ENCODE assay signal across 9 cellular contexts in genomic region chr13:52348983-52349780, GRCh38. TPM values are rescaled to one million over a fixed set of nuclear protein-coding genes. Genes with fewer than 3 reads are reported as not detected.
A peak's percentile ranks its signal among the peaks of the same experiment; 100 is the strongest.
DNase-seq lines count a peak whose midpoint lies in the region; ATAC-seq and TF ChIP-seq lines count a peak whose summit lies in the region.
"Had no signal": no experiment of that assay in that cellular context is flagged by ENCODE, and none has a peak within 500 bp of the region (broad histone marks: within the 10 kb centered on the region; RNA-seq: fewer than 3 reads in every experiment).

No MANE protein-coding gene starts in this region.

- H3K4me1 Mint-ChIP-seq in activated CD4-positive, alpha-beta memory T cell treated with anti-CD3 and anti-CD28 coated beads for 36 hours (ENCODE audit: low read depth), result peaks cover 2% of the 10 kb centered on the region
- H3K4me1 Mint-ChIP-seq in activated CD4-positive, alpha-beta memory T cell treated with anti-CD3 and anti-CD28 coated beads, Interleukin-2, amount 10 ng/mL, durations not matched to agents 7 days and 5 days, result peaks cover 6% of the 10 kb centered on the region
- H3K4me1 Mint-ChIP-seq: CD4-positive, CD25-positive, alpha-beta regulatory T cell had no signal

- no peak overlapping the region for H3K27ac Mint-ChIP-seq in activated CD4-positive, alpha-beta memory T cell treated with anti-CD3 and anti-CD28 coated beads for 36 hours
- no peak overlapping the region for H3K27ac Mint-ChIP-seq in activated CD4-positive, alpha-beta memory T cell treated with anti-CD3 and anti-CD28 coated beads, Interleukin-2, amount 10 ng/mL, durations not matched to agents 7 days and 5 days
- H3K27ac Mint-ChIP-seq: CD4-positive, CD25-positive, alpha-beta regulatory T cell had no signal

- H4K5ac ChIP-seq in IMR-90 (ENCODE audit: low read depth, low read length), result no peak overlapping the region; the same call in 1 of the 2 replicates

- no peak overlapping the region for H3K23ac ChIP-seq in IMR-90 (ENCODE audit: low read depth, low read length)

- no peak overlapping the region for H3K4me3 ChIP-seq in IMR-90 (ENCODE audit: insufficient read depth, low read depth, low read length)

- POLR2A ChIA-PET in activated CD4-positive, alpha-beta memory T cell treated with anti-CD3 and anti-CD28 coated beads for 36 hours (lab: Charles Lee), result interaction anchor here (0.8 kb wide), 1 partner anchor 102 kb away, joined by 3 read pairs; no protein-coding TSS in a partner anchor
- POLR2A ChIA-PET in activated CD4-positive, alpha-beta memory T cell treated with anti-CD3 and anti-CD28 coated beads, Interleukin-2, amount 10 ng/mL, durations not matched to agents 7 days and 5 days (lab: Charles Lee), result interaction anchor here (0.9 kb wide), 1 partner anchor 12 kb away, joined by 3 read pairs; no protein-coding TSS in a partner anchor
- POLR2A ChIA-PET in IMR-90 (lab: Charles Lee; ENCODE audit: unreplicated experiment), result no interaction called here

- 0 out of 2 replicates have a peak overlapping the region, but pooled peaks have one; percentile 64 for H4K91ac ChIP-seq in IMR-90 (ENCODE audit: insufficient read depth, low read depth, low read length)

- H4K20me1 ChIP-seq in IMR-90 (ENCODE audit: insufficient read depth, low read length), result no peaks in the 10 kb centered on the region

- H2AFZ ChIP-seq in IMR-90 (replicated peaks; ENCODE audit: low read length, poor library complexity), result no peak overlapping the region

- peak overlapping the region; percentile 85 for H2BK120ac ChIP-seq in IMR-90 (ENCODE audit: low read depth, low read length)

- no peaks in the 10 kb centered on the region for H3K9me3 Mint-ChIP-seq in activated CD4-positive, alpha-beta memory T cell treated with anti-CD3 and anti-CD28 coated beads for 36 hours
- H3K9me3 Mint-ChIP-seq in activated CD4-positive, alpha-beta memory T cell treated with anti-CD3 and anti-CD28 coated beads, Interleukin-2, amount 10 ng/mL, durations not matched to agents 7 days and 5 days, result no peaks in the 10 kb centered on the region
- H3K9me3 Mint-ChIP-seq: CD4-positive, CD25-positive, alpha-beta regulatory T cell had no signal

- H3K27me3 Mint-ChIP-seq in activated CD4-positive, alpha-beta memory T cell treated with anti-CD3 and anti-CD28 coated beads for 36 hours, result peaks cover 16% of the 10 kb centered on the region
- H3K27me3 Mint-ChIP-seq in activated CD4-positive, alpha-beta memory T cell treated with anti-CD3 and anti-CD28 coated beads, Interleukin-2, amount 10 ng/mL, durations not matched to agents 7 days and 5 days, result peaks cover 12% of the 10 kb centered on the region

- WGBS in IMR-90 (ENCODE audit: extremely low coverage in 2 of 2, insufficient read length in 1 of 2), 2 experiments, result no CpG with 5 or more reads among the region's 6 CpGs

- H2BK15ac ChIP-seq in IMR-90 (ENCODE audit: low read depth, low read length), result no peak overlapping the region

- no peak for TF ChIP-seq CTCF in IMR-90 (conservative IDR thresholded peaks at IDR 0.05; ENCODE audit: low read depth, low read length)

- no peak for TF ChIP-seq RAD21 in IMR-90 (IDR thresholded peaks at IDR 0.05; ENCODE audit: low read length)

- ATAC-seq in IMR-90 (ENCODE audit: low read depth) (no peak), GM18505 (IDR thresholded peaks at IDR 0.05; ENCODE audit: unreplicated experiment) (no peak)

- peak overlapping the region; percentile 85 for H2BK5ac ChIP-seq in IMR-90 (ENCODE audit: low read depth, low read length, poor library complexity, severe bottlenecking)

- H2AK9ac ChIP-seq in IMR-90 (replicated peaks; ENCODE audit: low read depth, low read length, poor library complexity), result no peak overlapping the region

- H3K27me3 ChIP-seq in IMR-90 (ENCODE audit: control insufficient read depth, insufficient read depth, low read length), result no peaks in the 10 kb centered on the region

- H4K8ac ChIP-seq in IMR-90 (ENCODE audit: low read depth in 2 of 2, low read length in 2 of 2), result peak overlapping the region in 1 of 2 experiments; percentile 58; a peak in 1 of 4 replicates

- H3K56ac ChIP-seq in IMR-90 (ENCODE audit: extremely low read depth, insufficient read depth, low read length), result no peak overlapping the region

- H2BK20ac ChIP-seq in IMR-90 (ENCODE audit: low read depth, low read length), result peak overlapping the region; percentile 45; the same call in 1 of the 2 replicates

- no TSS peak for BruUV-seq in IMR-90 (replicated peaks; lab: Mats Ljungman, UMichigan)

- H3K9ac ChIP-seq in IMR-90 (ENCODE audit: low read depth, low read length), result no peak overlapping the region

- in situ Hi-C loops in IMR-90 (cut with MboI; ENCODE audit: low sequenced_read_pairs), result no loop called here

- H3K4me1 ChIP-seq in IMR-90 (ENCODE audit: control insufficient read depth, insufficient read depth, low read length), result peaks cover 2% of the 10 kb centered on the region

- peak; percentile 39 for DNase-seq in activated CD4-positive, alpha-beta memory T cell treated with anti-CD3 and anti-CD28 coated beads for 36 hours
- DNase-seq in activated CD4-positive, alpha-beta memory T cell treated with anti-CD3 and anti-CD28 coated beads, Interleukin-2, amount 10 ng/mL, durations not matched to agents 7 days and 5 days, result no peak
- DNase-seq in IMR-90 (peak; percentile 85), epithelial cell of prostate (ENCODE audit: low read depth, low spot score) (peak; percentile 94), cerebellar cortex (ENCODE audit: low spot score) (no peak), NAMALWA (ENCODE audit: low spot score) (no peak)
- DNase-seq in stimulated activated CD4-positive, alpha-beta T cell treated with anti-CD3 and anti-CD28 coated beads, Interleukin-4, amount 100 ng/mL, for 24 hours, result peak; percentile 33

- H3K79me1 ChIP-seq in IMR-90 (ENCODE audit: low read depth in 1 of 2, low read length in 2 of 2), result no peaks in the 10 kb centered on the region

- H3K27ac ChIP-seq in IMR-90 (ENCODE audit: insufficient read depth, low read length) (no peak overlapping the region), epithelial cell of prostate (peak overlapping the region; percentile 83)

- dilution Hi-C loops in IMR-90 (cut with HindIII; ENCODE audit: low sequenced_read_pairs, unreplicated experiment), result no loop called here

- no peak overlapping the region for H3K4me2 ChIP-seq in IMR-90 (ENCODE audit: low read depth, low read length)

- H3K4ac ChIP-seq in IMR-90 (ENCODE audit: low read depth, low read length), result peak overlapping the region; percentile 66; the same call in 1 of the 2 replicates

- CTCF ChIA-PET in activated CD4-positive, alpha-beta memory T cell treated with anti-CD3 and anti-CD28 coated beads for 36 hours (lab: Charles Lee), result interaction anchor here (2.1 kb wide), 1 partner anchor 102 kb away, joined by 11 read pairs; no protein-coding TSS in a partner anchor
- CTCF ChIA-PET in activated CD4-positive, alpha-beta memory T cell treated with anti-CD3 and anti-CD28 coated beads, Interleukin-2, amount 10 ng/mL, durations not matched to agents 7 days and 5 days (lab: Charles Lee), result interaction anchor here (0.6 kb wide), 2 partner anchors 11 to 82 kb away, joined by 4 read pairs; no protein-coding TSS in a partner anchor
- CTCF ChIA-PET in IMR-90 (lab: Yijun Ruan, JAX), result no interaction called here

- intact Hi-C loops in activated CD4-positive, alpha-beta memory T cell treated with anti-CD3 and anti-CD28 coated beads for 36 hours (cut with micrococcal nuclease), result loop anchor here (1.0 to 5.0 kb wide), 2 partner anchors 106 to 348 kb away; partner anchors contain the start of gene CKAP2
- intact Hi-C loops in IMR-90 (cut with micrococcal nuclease), result loop anchor here (5.0 kb wide), 2 partner anchors 68 to 103 kb away; partner anchors contain the start of gene VPS36

- 0 out of 2 replicates have a peak overlapping the region, but pooled peaks have one; percentile 49 for H3K14ac ChIP-seq in IMR-90 (replicated peaks; ENCODE audit: low read depth, low read length)

- H3K4me3 Mint-ChIP-seq in activated CD4-positive, alpha-beta memory T cell treated with anti-CD3 and anti-CD28 coated beads for 36 hours, result no peak overlapping the region
- no peak overlapping the region for H3K4me3 Mint-ChIP-seq in activated CD4-positive, alpha-beta memory T cell treated with anti-CD3 and anti-CD28 coated beads, Interleukin-2, amount 10 ng/mL, durations not matched to agents 7 days and 5 days
- H3K4me3 Mint-ChIP-seq: CD4-positive, CD25-positive, alpha-beta regulatory T cell had no signal

- H3K9me1 ChIP-seq in IMR-90 (ENCODE audit: insufficient read depth, low read length), result peaks cover 3% of the 10 kb centered on the region; the same call in 1 of the 2 replicates

- no peaks in the 10 kb centered on the region for H3K36me3 ChIP-seq in IMR-90 (ENCODE audit: control insufficient read depth, insufficient read depth, low read length)

- TF ChIP-seq POLR2A in IMR-90 (IDR thresholded peaks at IDR 0.05; ENCODE audit: low read depth, low read length), result no peak
- TF ChIP-seq POLR2A in GM18505 (IDR thresholded peaks at IDR 0.05; ENCODE audit: borderline replicate concordance, extremely low read depth, insufficient read depth, insufficient read length), result no peak

- H3K36me3 Mint-ChIP-seq in activated CD4-positive, alpha-beta memory T cell treated with anti-CD3 and anti-CD28 coated beads for 36 hours, result no peaks in the 10 kb centered on the region
- H3K36me3 Mint-ChIP-seq in activated CD4-positive, alpha-beta memory T cell treated with anti-CD3 and anti-CD28 coated beads, Interleukin-2, amount 10 ng/mL, durations not matched to agents 7 days and 5 days (ENCODE audit: low read depth), result no peaks in the 10 kb centered on the region
- H3K36me3 Mint-ChIP-seq: CD4-positive, CD25-positive, alpha-beta regulatory T cell had no signal

- no peaks in the 10 kb centered on the region for H3K9me3 ChIP-seq in IMR-90 (ENCODE audit: control insufficient read depth, insufficient read depth, low read length)

- H3K18ac ChIP-seq in IMR-90 (ENCODE audit: low read depth, low read length), result peak overlapping the region; percentile 29; the same call in 1 of the 2 replicates

- H2AK5ac ChIP-seq in IMR-90 (ENCODE audit: low read depth, low read length), result no peak overlapping the region

TF ChIP-seq in IMR-90, 13 proteins besides CTCF, POLR2A, EP300 and RAD21 (continues in another document):
- TF ChIP-seq CEBPB (IDR thresholded peaks at IDR 0.05; ENCODE audit: low read depth, low read length) (peak; percentile 21; the same call in 1 of the 2 replicates), CHD1 (IDR thresholded peaks at IDR 0.05; ENCODE audit: low read depth, low read length) (no peak), NFE2L2 (IDR thresholded peaks at IDR 0.05; ENCODE audit: low read depth, low read length) (peak; percentile 37; the same call in 1 of the 2 replicates)

RNA-seq across cellular contexts. Expression of gene THSD1, which starts 56.8 kb away (rescaled TPM):
- under 1 TPM; 0.12 to 0.22 TPM for total RNA-seq in activated CD4-positive, alpha-beta memory T cell treated with anti-CD3 and anti-CD28 coated beads for 36 hours
- under 1 TPM; 0.23 to 0.28 TPM for total RNA-seq in activated CD4-positive, alpha-beta memory T cell treated with anti-CD3 and anti-CD28 coated beads, Interleukin-2, amount 10 ng/mL, durations not matched to agents 7 days and 5 days
- 14.7 and 19.0 TPM in 2 replicates for total RNA-seq in IMR-90 (2012; rRNA removed)
- 10.9 and 12.1 TPM in 2 replicates for polyA plus RNA-seq in IMR-90 (2012; rRNA removed)
- 7.1 and 8.5 TPM in 2 replicates for polyA plus RNA-seq in IMR-90 (2012; cell fraction: cytosol; rRNA removed)
- 10.3 and 11.6 TPM in 2 replicates for polyA plus RNA-seq in IMR-90 (2012; cell fraction: nucleus; rRNA removed; ENCODE audit: low replicate concordance)

Comparison
In these comparisons a context has a peak if more than half of its experiments do, and no peak if none do; other contexts are left out.
1. DNase-seq: peak in activated CD4-positive, alpha-beta memory T cell treated with anti-CD3 and anti-CD28 coated beads for 36 hours (single experiment), IMR-90 (single experiment), epithelial cell of prostate (single experiment) and stimulated activated CD4-positive, alpha-beta T cell treated with anti-CD3 and anti-CD28 coated beads, Interleukin-4, amount 100 ng/mL, for 24 hours (single experiment); none in activated CD4-positive, alpha-beta memory T cell treated with anti-CD3 and anti-CD28 coated beads, Interleukin-2, amount 10 ng/mL, durations not matched to agents 7 days and 5 days (single experiment), cerebellar cortex (single experiment) and NAMALWA (single experiment).
2. RNA of gene THSD1, which starts 56.8 kb away (total RNA-seq): 14.7 to 19.0 TPM in IMR-90; 0.23 to 0.28 TPM in activated CD4-positive, alpha-beta memory T cell treated with anti-CD3 and anti-CD28 coated beads, Interleukin-2, amount 10 ng/mL, durations not matched to agents 7 days and 5 days and 0.12 to 0.22 TPM in activated CD4-positive, alpha-beta memory T cell treated with anti-CD3 and anti-CD28 coated beads for 36 hours; every median in the first group is over 10 times any median in the second.